ENCODE assay signal across 8 cellular contexts in the genomic region with DNA sequence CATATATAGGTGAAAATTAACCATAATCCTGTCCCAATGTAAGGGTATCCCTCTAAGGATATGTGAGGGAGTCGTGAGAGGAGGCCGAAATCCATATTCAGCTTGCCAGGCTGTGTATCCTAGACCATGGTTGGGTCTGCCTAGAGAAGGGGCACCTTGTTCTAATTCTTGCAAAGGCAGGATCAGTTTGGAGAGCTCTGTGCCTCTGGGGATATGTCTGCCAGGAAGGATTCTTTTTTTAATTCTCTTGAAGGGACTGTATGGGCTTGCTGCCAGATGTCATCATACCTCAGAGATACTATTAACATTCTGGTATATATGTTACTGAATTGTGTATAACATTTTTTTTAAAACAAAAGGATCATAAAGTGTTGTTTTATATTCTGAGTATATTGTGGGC. TPM values are rescaled to one million over a fixed set of nuclear protein-coding genes. Genes with fewer than 3 reads are reported as not detected.
DNase-seq lines count a peak whose midpoint lies in the region; ATAC-seq and TF ChIP-seq lines count a peak whose summit lies in the region.

No MANE protein-coding gene starts in this region.

- H4K20me1 ChIP-seq in MM.1S (ENCODE audit: insufficient read depth, low read length), result no peaks in the 10 kb centered on the region; the same call in 1 of the 2 replicates

- no peaks in the 10 kb centered on the region for H3K27me3 Mint-ChIP-seq in naive thymus-derived CD8-positive, alpha-beta T cell

- no peaks in the 10 kb centered on the region for H3K9me2 ChIP-seq in MM.1S (replicated peaks; ENCODE audit: insufficient read depth, low read length)

- POLR2A ChIA-PET in naive thymus-derived CD8-positive, alpha-beta T cell (lab: Charles Lee), result interaction anchor here (4.4 kb wide), 1 partner anchor 82 kb away, joined by 44 read pairs; no protein-coding TSS in a partner anchor

- peaks cover 68% of the 10 kb centered on the region for H3K79me2 ChIP-seq in MM.1S (ENCODE audit: low read length)

- H3K4me3 Mint-ChIP-seq in naive thymus-derived CD8-positive, alpha-beta T cell, result peak overlapping the region in 7 of 10 donors; percentile 26 to 90 (median 88)

- no peak overlapping the region; the same call in 1 of the 2 replicates for H3K9ac ChIP-seq in MM.1S (ENCODE audit: low read length)

- H3K27me3 ChIP-seq in MM.1S (replicated peaks; ENCODE audit: insufficient read depth, low read length) (no peaks in the 10 kb centered on the region), brain microvascular endothelial cell (replicated peaks) (no peaks in the 10 kb centered on the region)

- H2AFZ ChIP-seq in MM.1S (ENCODE audit: low read length), result no peak overlapping the region

- H3K9me3 ChIP-seq in MM.1S (replicated peaks; ENCODE audit: insufficient read depth, low read length), result no peaks in the 10 kb centered on the region

- H3K36me3 Mint-ChIP-seq in naive thymus-derived CD8-positive, alpha-beta T cell, result no peaks in the 10 kb centered on the region

- H3K4me3 ChIP-seq in MM.1S (ENCODE audit: low read length), result peak overlapping the region; percentile 94; the same call in 1 of the 2 replicates
- peak overlapping the region; percentile 81 for H3K4me3 ChIP-seq in brain microvascular endothelial cell (ENCODE audit: low read depth, low read length)

- H3K36me3 ChIP-seq in MM.1S (replicated peaks; ENCODE audit: insufficient read depth, low read length) (0 out of 2 replicates have a peak, but pooled peaks cover 4% of the 10 kb centered on the region), brain microvascular endothelial cell (replicated peaks) (peaks cover 2% of the 10 kb centered on the region)

- peak; percentile 15 for DNase-seq in DMS79 (lab: John Stamatoyannopoulos, UW)
- DNase-seq in MM.1S, result no peak
- no peak for DNase-seq in brain microvascular endothelial cell
- DNase-seq in naive thymus-derived CD8-positive, alpha-beta T cell, result no peak
- DNase-seq in cerebellar nuclear complex (lab: John Stamatoyannopoulos, UW), result no peak
- DNase-seq in GM13977 (ENCODE audit: low spot score), result no peak
- DNase-seq in activated CD4-positive, alpha-beta T cell treated with anti-CD3 and anti-CD28 coated beads, Interleukin-2, amount 50 U/mL, for 1 hour, result no peak
- no peak for DNase-seq in NCI-H446 treated with DMSO at 0.1 percent for 48 hours (lab: John Stamatoyannopoulos, UW)

- peaks cover 12% of the 10 kb centered on the region; the same call in 1 of the 2 replicates for H3K4me1 ChIP-seq in MM.1S (ENCODE audit: low read length)

- no peaks in the 10 kb centered on the region for H3K9me3 Mint-ChIP-seq in naive thymus-derived CD8-positive, alpha-beta T cell

- H3K27ac Mint-ChIP-seq in naive thymus-derived CD8-positive, alpha-beta T cell, result peak overlapping the region in 2 of 10 donors; percentile 16 to 82

- in situ Hi-C loops in brain microvascular endothelial cell (cut with HindIII; ENCODE audit: low pct_ligation_motif_present, low sequenced_read_pairs), result no loop called here
- in situ Hi-C loops in GM13977 (cut with MboI; ENCODE audit: low pct_unique_long_range_greater_than_20kb, low sequenced_read_pairs, unreplicated experiment), result no loop called here

- H3K4me2 ChIP-seq in MM.1S (ENCODE audit: low read depth, low read length), result peak overlapping the region; percentile 86

- TF ChIP-seq CTCF in MM.1S (IDR thresholded peaks at IDR 0.05; ENCODE audit: low read length) (no peak), brain microvascular endothelial cell (IDR thresholded peaks at IDR 0.05; ENCODE audit: low read depth, low read length, missing control alignments) (no peak), GM13977 (IDR thresholded peaks at IDR 0.05; ENCODE audit: extremely low read depth, insufficient read depth, missing control alignments) (no peak)

- peaks cover 12 to 53% (median 48%) of the 10 kb centered on the region in 4 donors for H3K4me1 Mint-ChIP-seq in naive thymus-derived CD8-positive, alpha-beta T cell

- H3F3A ChIP-seq in MM.1S (ENCODE audit: insufficient read depth, low read length), result peaks cover 16% of the 10 kb centered on the region

- H3K27ac ChIP-seq in MM.1S (ENCODE audit: low read length) (no peak overlapping the region), brain microvascular endothelial cell (no peak overlapping the region)

- ATAC-seq in naive thymus-derived CD8-positive, alpha-beta T cell, result no peak

RNA-seq across cellular contexts. Expression of gene ATP1B3, which starts 2.4 kb away (rescaled TPM):
- 10 to 100 TPM; 25.6 to 31.3 TPM for total RNA-seq in naive thymus-derived CD8-positive, alpha-beta T cell
- 100 to 1,000 TPM in 1 of 3 donors, 10 to 100 TPM in 2; 69.1 to 104 (median 76.9) TPM for polyA plus RNA-seq in naive thymus-derived CD8-positive, alpha-beta T cell
